In the genomic region with DNA sequence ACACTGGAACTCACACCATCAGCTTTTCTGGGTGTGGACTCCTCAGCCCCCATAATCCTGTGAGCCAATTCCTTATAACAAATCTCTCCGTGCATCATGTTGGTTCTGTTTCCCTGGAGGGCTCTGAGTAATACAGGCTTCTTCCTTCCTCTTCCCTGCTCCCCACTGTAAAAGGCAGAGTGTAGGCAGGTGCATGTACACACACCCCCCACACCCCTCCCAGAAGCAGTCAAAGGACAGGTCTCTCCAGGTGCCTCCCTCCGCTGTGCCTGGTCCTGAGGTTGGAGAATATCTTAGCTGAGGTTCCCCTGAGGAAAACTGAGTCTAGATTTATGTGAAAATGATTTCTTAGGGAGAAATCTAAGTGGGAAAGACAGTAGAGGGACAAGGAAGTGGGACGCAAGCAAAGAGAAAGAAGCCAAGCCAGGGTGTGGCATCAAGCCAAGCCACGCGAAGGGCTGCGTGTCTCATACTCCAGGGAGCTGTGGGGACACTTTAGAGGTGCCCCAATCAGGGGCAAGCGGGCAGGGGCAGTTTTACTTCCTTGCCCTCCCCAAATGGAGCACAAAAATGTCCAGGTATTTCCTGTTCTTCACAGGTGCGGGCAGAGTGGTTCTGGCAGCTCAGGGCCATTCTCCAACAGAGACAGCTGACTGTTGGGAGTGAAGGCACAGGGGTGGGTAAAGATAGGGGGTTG, we compare ENCODE assay signal across 10 cellular contexts.
DNase-seq lines count a peak whose midpoint lies in the region; ATAC-seq and TF ChIP-seq lines count a peak whose summit lies in the region.
"Had no signal": no experiment of that assay in that cellular context is flagged by ENCODE, and none has a peak within 500 bp of the region (broad histone marks: within the 10 kb centered on the region; RNA-seq: fewer than 3 reads in every experiment).

No MANE protein-coding gene starts in this region.

- POLR2A ChIA-PET in MCF 10A (lab: Yijun Ruan, JAX): interaction anchor here (0.7 to 4.6 kb wide), 4 partner anchors 10 to 438 kb away, joined by 3 to 18 read pairs (median 4); no protein-coding TSS in a partner anchor

- no peak for ATAC-seq in stimulated activated naive CD8-positive, alpha-beta T cell treated with anti-CD3 and anti-CD28 coated beads, Interleukin-15, Interleukin-2, amounts not matched to agents 100 U/mL and 50 U/mL, for 24 hours
- ATAC-seq in GM21529 (IDR thresholded peaks at IDR 0.05; ENCODE audit: unreplicated experiment) (no peak), HG02642 (IDR thresholded peaks at IDR 0.05; ENCODE audit: poor library complexity, unreplicated experiment) (no peak)
- ATAC-seq in activated CD8-positive, alpha-beta memory T cell treated with anti-CD3 and anti-CD28 coated beads, Interleukin-2, amount 10 ng/mL, durations not matched to agents 7 days and 5 days: no peak

- no peaks in the 10 kb centered on the region for H3K9me2 ChIP-seq in Loucy (replicated peaks; ENCODE audit: low read depth, low read length)

- H3K27me3 Mint-ChIP-seq in MCF 10A (ENCODE audit: insufficient read depth, unreplicated experiment): no peaks in the 10 kb centered on the region
- H3K27me3 Mint-ChIP-seq in activated CD8-positive, alpha-beta memory T cell treated with anti-CD3 and anti-CD28 coated beads, Interleukin-2, amount 10 ng/mL, durations not matched to agents 7 days and 5 days: no peaks in the 10 kb centered on the region

- intact Hi-C loops in MCF 10A (cut with micrococcal nuclease): no loop called here

- H3K4me3 ChIP-seq in Loucy (ENCODE audit: low read length, poor library complexity, severe bottlenecking): no peak overlapping the region
- H3K4me3 ChIP-seq in liver (ENCODE audit: low read depth in 1 of 3, low read length in 3 of 3): no peak overlapping the region
- H3K4me3 ChIP-seq in subcutaneous abdominal adipose tissue (ENCODE audit: low read depth in 1 of 5, low read length in 5 of 5): peak overlapping the region in 4 of 5 donors; percentile 10 to 41 (median 32)

- H3K36me3 ChIP-seq in Loucy (ENCODE audit: insufficient read depth, low read length) (no peaks in the 10 kb centered on the region), liver (ENCODE audit: control insufficient read depth in 4 of 4, insufficient read depth in 3 of 4, low read depth in 1 of 4, low read length in 3 of 4) (no peaks in the 10 kb centered on the region), subcutaneous abdominal adipose tissue (ENCODE audit: control insufficient read depth in 5 of 5, insufficient read depth in 5 of 5, low read length in 5 of 5) (peaks cover 0 to 3% (median 0%) of the 10 kb centered on the region in 5 donors)

- peaks cover 20% of the 10 kb centered on the region for H3K4me1 ChIP-seq in Loucy (ENCODE audit: insufficient read depth, low read length, poor library complexity, severe bottlenecking)
- H3K4me1 ChIP-seq in liver (ENCODE audit: control insufficient read depth in 4 of 4, insufficient read depth in 4 of 4, low read length in 3 of 4): peaks cover 0 to 20% (median 11%) of the 10 kb centered on the region in 4 donors
- H3K4me1 ChIP-seq in subcutaneous abdominal adipose tissue (ENCODE audit: control insufficient read depth in 5 of 5, insufficient read depth in 5 of 5, low read length in 5 of 5): peaks cover 30 to 75% (median 56%) of the 10 kb centered on the region in 5 donors

- no peak for TF ChIP-seq CTCF in Loucy (conservative IDR thresholded peaks at IDR 0.05; ENCODE audit: low read length)
- no peak for TF ChIP-seq CTCF in MCF 10A (IDR thresholded peaks at IDR 0.05; ENCODE audit: unreplicated experiment)
- no peak for TF ChIP-seq CTCF in liver (IDR thresholded peaks at IDR 0.05; ENCODE audit: low read depth, low read length, missing input control)

- peak overlapping the region; percentile 6 for H3K4me3 Mint-ChIP-seq in MCF 10A (ENCODE audit: unreplicated experiment)
- no peak overlapping the region for H3K4me3 Mint-ChIP-seq in activated CD8-positive, alpha-beta memory T cell treated with anti-CD3 and anti-CD28 coated beads, Interleukin-2, amount 10 ng/mL, durations not matched to agents 7 days and 5 days

- no peaks in the 10 kb centered on the region for H3F3A ChIP-seq in Loucy (ENCODE audit: low read depth)

- peak overlapping the region; percentile 88 for H3K27ac Mint-ChIP-seq in MCF 10A (ENCODE audit: low read depth, unreplicated experiment)
- H3K27ac Mint-ChIP-seq in activated CD8-positive, alpha-beta memory T cell treated with anti-CD3 and anti-CD28 coated beads, Interleukin-2, amount 10 ng/mL, durations not matched to agents 7 days and 5 days: no peak overlapping the region

- peaks cover 57% of the 10 kb centered on the region for H3K4me1 Mint-ChIP-seq in MCF 10A (ENCODE audit: insufficient read depth, unreplicated experiment)
- peaks cover 10% of the 10 kb centered on the region for H3K4me1 Mint-ChIP-seq in activated CD8-positive, alpha-beta memory T cell treated with anti-CD3 and anti-CD28 coated beads, Interleukin-2, amount 10 ng/mL, durations not matched to agents 7 days and 5 days

- no TSS peak for BruUV-seq in MCF 10A (replicated peaks; lab: Mats Ljungman, UMichigan)

- CTCF ChIA-PET in MCF 10A (lab: Yijun Ruan, JAX): interaction anchor here (0.5 to 4.4 kb wide), 5 partner anchors 10 to 320 kb away, joined by 4 to 33 read pairs (median 6); no protein-coding TSS in a partner anchor
- CTCF ChIA-PET in activated CD8-positive, alpha-beta memory T cell treated with anti-CD3 and anti-CD28 coated beads, Interleukin-2, amount 10 ng/mL, durations not matched to agents 7 days and 5 days (lab: Charles Lee): interaction anchor here (1.5 kb wide), 1 partner anchor 10 kb away, joined by 4 read pairs; no protein-coding TSS in a partner anchor

- no peaks in the 10 kb centered on the region for H3K79me2 ChIP-seq in Loucy (ENCODE audit: insufficient read depth, low read length)

- no peak for TF ChIP-seq RAD21 in liver (IDR thresholded peaks at IDR 0.05)

- no peak overlapping the region for H2AFZ ChIP-seq in Loucy (ENCODE audit: low read length)

- peak overlapping the region; percentile 6 for H3K4me2 ChIP-seq in Loucy (ENCODE audit: low read depth, low read length, poor library complexity, severe bottlenecking)

- H3K27ac ChIP-seq in liver (ENCODE audit: low read depth in 1 of 2, low read length in 2 of 2) (peak overlapping the region; percentile 26 to 47), subcutaneous abdominal adipose tissue (ENCODE audit: low read depth, low read length) (peak overlapping the region; percentile 89)

- WGBS in liver: 56% methylated on average over 8 of the region's 8 CpGs

- H3K9ac ChIP-seq in Loucy (ENCODE audit: low read depth, low read length, poor library complexity, severe bottlenecking): no peak overlapping the region
- H3K9ac ChIP-seq in liver (ENCODE audit: low read depth in 1 of 2, low read length in 2 of 2): no peak overlapping the region
- H3K9ac ChIP-seq in subcutaneous abdominal adipose tissue (ENCODE audit: low read length in 5 of 5): peak overlapping the region in 2 of 5 donors; percentile 26 to 31

- H3K9me3 Mint-ChIP-seq in MCF 10A (ENCODE audit: unreplicated experiment): no peaks in the 10 kb centered on the region
- no peaks in the 10 kb centered on the region for H3K9me3 Mint-ChIP-seq in activated CD8-positive, alpha-beta memory T cell treated with anti-CD3 and anti-CD28 coated beads, Interleukin-2, amount 10 ng/mL, durations not matched to agents 7 days and 5 days (ENCODE audit: low read depth)

- no peaks in the 10 kb centered on the region for H3K27me3 ChIP-seq in Loucy (ENCODE audit: insufficient read depth, low read length, poor library complexity, severe bottlenecking)
- H3K27me3 ChIP-seq in liver (ENCODE audit: control insufficient read depth in 4 of 4, insufficient read depth in 4 of 4, low read length in 3 of 4): no peaks in the 10 kb centered on the region
- no peaks in the 10 kb centered on the region for H3K27me3 ChIP-seq in subcutaneous abdominal adipose tissue (ENCODE audit: control insufficient read depth in 5 of 5, insufficient read depth in 4 of 5, low read length in 5 of 5)

- no peaks in the 10 kb centered on the region for H3K36me3 Mint-ChIP-seq in MCF 10A (ENCODE audit: insufficient read depth, unreplicated experiment)
- no peaks in the 10 kb centered on the region for H3K36me3 Mint-ChIP-seq in activated CD8-positive, alpha-beta memory T cell treated with anti-CD3 and anti-CD28 coated beads, Interleukin-2, amount 10 ng/mL, durations not matched to agents 7 days and 5 days

- no peaks in the 10 kb centered on the region for H4K20me1 ChIP-seq in Loucy (ENCODE audit: insufficient read depth, low read length, poor library complexity, severe bottlenecking)

- peak; percentile 63 for DNase-seq in MCF 10A (ENCODE audit: unreplicated experiment)
- DNase-seq in stimulated activated naive CD8-positive, alpha-beta T cell treated with anti-CD3 and anti-CD28 coated beads, Interleukin-15, Interleukin-2, amounts not matched to agents 100 U/mL and 50 U/mL, for 24 hours: no peak
- no peak for DNase-seq in activated CD8-positive, alpha-beta memory T cell treated with anti-CD3 and anti-CD28 coated beads, Interleukin-2, amount 10 ng/mL, durations not matched to agents 7 days and 5 days
- DNase-seq: NCI-H446 treated with DMSO at 0.1 percent for 48 hours; stimulated activated CD4-positive, alpha-beta T cell treated with anti-CD3 and anti-CD28 coated beads, Interleukin-1b, Interleukin-23, amount 100 ng/mL, for 48 hours had no signal

- H3K9me3 ChIP-seq in Loucy (ENCODE audit: insufficient read depth, low read depth, low read length) (no peaks in the 10 kb centered on the region), liver (ENCODE audit: control insufficient read depth in 4 of 4, low read length in 3 of 4) (no peaks in the 10 kb centered on the region), subcutaneous abdominal adipose tissue (ENCODE audit: control insufficient read depth in 5 of 5, low read length in 5 of 5) (no peaks in the 10 kb centered on the region)

TF ChIP-seq in liver, 16 proteins besides CTCF, POLR2A, EP300 and RAD21 (continues in another document):
- TF ChIP-seq, protein P1, sequence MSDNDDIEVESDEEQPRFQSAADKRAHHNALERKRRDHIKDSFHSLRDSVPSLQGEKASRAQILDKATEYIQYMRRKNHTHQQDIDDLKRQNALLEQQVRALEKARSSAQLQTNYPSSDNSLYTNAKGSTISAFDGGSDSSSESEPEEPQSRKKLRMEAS (IDR thresholded peaks at IDR 0.05): no peak
- TF ChIP-seq ATF3 (IDR thresholded peaks at IDR 0.05) (no peak), YY1 (IDR thresholded peaks at IDR 0.05) (no peak), EGR1 (IDR thresholded peaks at IDR 0.05; ENCODE audit: low read depth in 2 of 2) (no peak), TAF1 (conservative IDR thresholded peaks at IDR 0.05) (no peak), JUND (IDR thresholded peaks at IDR 0.05) (no peak)

Comparison
In these comparisons a context has a peak if more than half of its experiments do, and no peak if none do; other contexts are left out.
1. H3K4me3 ChIP-seq: peak in subcutaneous abdominal adipose tissue (4 of 5); none in Loucy (single experiment) and liver (0 of 3).